In the genomic region with DNA sequence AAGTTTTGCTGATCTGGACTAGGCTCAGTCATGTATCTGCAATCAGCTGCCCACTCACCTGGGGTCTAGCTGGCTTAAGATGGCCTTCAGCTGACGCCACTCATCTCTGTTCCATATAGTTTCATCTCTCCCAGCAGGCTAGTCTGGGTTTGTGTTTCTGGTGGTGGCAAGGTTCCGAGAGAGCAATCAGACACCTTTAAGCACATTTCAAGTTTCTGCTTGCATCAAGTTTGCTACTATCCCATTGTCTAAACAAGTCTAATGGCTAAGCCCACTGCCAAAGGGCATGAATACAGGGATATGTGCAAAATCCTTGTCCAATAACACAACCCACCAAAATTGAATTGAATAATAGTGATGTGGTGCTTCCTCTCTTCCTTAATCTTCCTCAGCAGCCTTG, we compare ENCODE assay signal across 16 cellular contexts.
DNase-seq lines count a peak whose midpoint lies in the region; TF ChIP-seq lines count a peak whose summit lies in the region.
"Had no signal": no experiment of that assay in that cellular context is flagged by ENCODE, and none has a peak within 500 bp of the region (broad histone marks: within the 10 kb centered on the region; RNA-seq: fewer than 3 reads in every experiment).

No MANE protein-coding gene starts in this region.

- H3K27ac ChIP-seq in breast epithelium, result peak overlapping the region; percentile 87 to 89
- H3K27ac ChIP-seq in neuronal stem cell (replicated peaks; ENCODE audit: low read length), result no peak overlapping the region
- H3K27ac ChIP-seq: BLaER1 had no signal

- H3K4ac ChIP-seq in neuronal stem cell (ENCODE audit: low read length), result no peak overlapping the region

- H2BK120ac ChIP-seq in neuronal stem cell (ENCODE audit: low read depth, low read length), result no peak overlapping the region

- H2BK12ac ChIP-seq in neuronal stem cell (ENCODE audit: low read length), result no peak overlapping the region

- no peak overlapping the region for H2BK15ac ChIP-seq in neuronal stem cell (ENCODE audit: low read length)

- no peak for DNase-seq in breast epithelium (ENCODE audit: low spot score in 2 of 2)
- no peak for DNase-seq in MCF 10A (ENCODE audit: unreplicated experiment)
- peak; percentile 20 for DNase-seq in epithelial cell of esophagus (ENCODE audit: low read depth)
- no peak for DNase-seq in neuronal stem cell (ENCODE audit: low spot score)
- no peak for DNase-seq in DMS53 treated with DMSO at 0.1 percent for 48 hours (lab: John Stamatoyannopoulos, UW; ENCODE audit: unreplicated experiment)
- DNase-seq in T-helper 2 cell treated with Interferon-gamma antibody and Interleukin-4, amounts not matched to agents 5 μg/mL and 100 μg/mL, for 36 hours (ENCODE audit: low spot score), result no peak
- DNase-seq in iPS-NIHi7 (ENCODE audit: extremely low spot score), result no peak
- DNase-seq: 8988T; CD4-positive, alpha-beta memory T cell; DMS153; DMS79 treated with DMSO at 0.1 percent for 48 hours; GF-D8; GOT3; H9 had no signal

- H3K36me3 Mint-ChIP-seq in MCF 10A (ENCODE audit: insufficient read depth, unreplicated experiment), result no peaks in the 10 kb centered on the region
- H3K36me3 Mint-ChIP-seq in T-helper 2 cell treated with Interferon-gamma antibody and Interleukin-4, amounts not matched to agents 5 μg/mL and 100 μg/mL, for 36 hours (ENCODE audit: low read depth), result no peaks in the 10 kb centered on the region
- H3K36me3 Mint-ChIP-seq: CD14-positive monocyte; CD4-positive, alpha-beta memory T cell had no signal

- TF ChIP-seq CTCF in breast epithelium (IDR thresholded peaks at IDR 0.05) (no peak), MCF 10A (IDR thresholded peaks at IDR 0.05; ENCODE audit: unreplicated experiment) (no peak), epithelial cell of esophagus (IDR thresholded peaks at IDR 0.05; ENCODE audit: insufficient read depth, low read depth, low read length, missing control alignments) (no peak)

- H2BK5ac ChIP-seq in neuronal stem cell (ENCODE audit: low read length), result no peak overlapping the region

- no peaks in the 10 kb centered on the region for H3K79me1 ChIP-seq in neuronal stem cell (ENCODE audit: low read depth, low read length)

- H3K23ac ChIP-seq in neuronal stem cell (ENCODE audit: low read depth, low read length, poor library complexity), result no peak overlapping the region

- intact Hi-C loops in breast epithelium (cut with DNase I; ENCODE audit: low total_unique reads), result no loop called here
- intact Hi-C loops in MCF 10A (cut with micrococcal nuclease), result loop anchor here (10.0 kb wide), 2 partner anchors 278 to 1222 kb away; no protein-coding TSS in a partner anchor

- WGBS in neuronal stem cell (ENCODE audit: extremely low coverage in 2 of 2, insufficient read length in 2 of 2, insufficient replicate concordance in 1 of 2), 2 donors, result no CpG with 5 or more reads among the region's 2 CpGs

- H3K9me3 Mint-ChIP-seq in MCF 10A (ENCODE audit: unreplicated experiment), result no peaks in the 10 kb centered on the region
- H3K9me3 Mint-ChIP-seq in T-helper 2 cell treated with Interferon-gamma antibody and Interleukin-4, amounts not matched to agents 5 μg/mL and 100 μg/mL, for 36 hours, result no peaks in the 10 kb centered on the region
- H3K9me3 Mint-ChIP-seq: CD14-positive monocyte had no signal

- H3K9me3 ChIP-seq in breast epithelium, result no peaks in the 10 kb centered on the region
- no peaks in the 10 kb centered on the region for H3K9me3 ChIP-seq in neuronal stem cell (replicated peaks in 1 of 2; ENCODE audit: control insufficient read depth in 2 of 2, insufficient read depth in 1 of 2, low read depth in 1 of 2, low read length in 2 of 2)
- H3K9me3 ChIP-seq: BLaER1 had no signal

- H3K4me1 Mint-ChIP-seq in MCF 10A (ENCODE audit: insufficient read depth, unreplicated experiment), result no peaks in the 10 kb centered on the region
- H3K4me1 Mint-ChIP-seq in T-helper 2 cell treated with Interferon-gamma antibody and Interleukin-4, amounts not matched to agents 5 μg/mL and 100 μg/mL, for 36 hours (ENCODE audit: low read depth), result no peaks in the 10 kb centered on the region
- H3K4me1 Mint-ChIP-seq: CD14-positive monocyte; CD4-positive, alpha-beta memory T cell; H9 had no signal

- no peak overlapping the region for H3K9ac ChIP-seq in neuronal stem cell (ENCODE audit: low read depth, low read length, poor library complexity)
- H3K9ac ChIP-seq: BLaER1 had no signal

- H3K27me3 ChIP-seq in breast epithelium, result no peaks in the 10 kb centered on the region
- H3K27me3 ChIP-seq in neuronal stem cell (ENCODE audit: control insufficient read depth in 3 of 3, insufficient read depth in 3 of 3, low read depth in 1 of 3, low read length in 3 of 3), result peaks cover 0 to 5% (median 0%) of the 10 kb centered on the region in 3 experiments
- H3K27me3 ChIP-seq: BLaER1 had no signal

- no peak overlapping the region for H2AK5ac ChIP-seq in neuronal stem cell (ENCODE audit: low read depth, low read length)

- H3K14ac ChIP-seq in neuronal stem cell (ENCODE audit: low read length), result no peak overlapping the region

- H3K4me3 Mint-ChIP-seq in MCF 10A (ENCODE audit: unreplicated experiment), result no peak overlapping the region
- no peak overlapping the region for H3K4me3 Mint-ChIP-seq in T-helper 2 cell treated with Interferon-gamma antibody and Interleukin-4, amounts not matched to agents 5 μg/mL and 100 μg/mL, for 36 hours
- H3K4me3 Mint-ChIP-seq: CD14-positive monocyte; CD4-positive, alpha-beta memory T cell; H9 had no signal

- no peak overlapping the region for H3K27ac Mint-ChIP-seq in MCF 10A (ENCODE audit: low read depth, unreplicated experiment)
- no peak overlapping the region for H3K27ac Mint-ChIP-seq in T-helper 2 cell treated with Interferon-gamma antibody and Interleukin-4, amounts not matched to agents 5 μg/mL and 100 μg/mL, for 36 hours
- H3K27ac Mint-ChIP-seq: CD14-positive monocyte; CD4-positive, alpha-beta memory T cell; H9 had no signal

- H3K4me1 ChIP-seq in breast epithelium, result no peaks in the 10 kb centered on the region
- H3K4me1 ChIP-seq in neuronal stem cell (ENCODE audit: control insufficient read depth in 2 of 2, insufficient read depth in 1 of 2, low read depth in 1 of 2, low read length in 2 of 2), result no peaks in the 10 kb centered on the region

- peak overlapping the region; percentile 30 for H3K18ac ChIP-seq in neuronal stem cell (ENCODE audit: low read length)

- POLR2A ChIA-PET in MCF 10A (lab: Yijun Ruan, JAX), result no interaction called here

- no peak for TF ChIP-seq POLR2A in breast epithelium (IDR thresholded peaks at IDR 0.05)

- H3K4me3 ChIP-seq in breast epithelium (no peak overlapping the region), epithelial cell of esophagus (ENCODE audit: low read length) (no peak overlapping the region), neuronal stem cell (ENCODE audit: low read length in 2 of 2) (no peak overlapping the region)
- H3K4me3 ChIP-seq: BLaER1 had no signal

- H4K91ac ChIP-seq in neuronal stem cell (ENCODE audit: low read depth, low read length, poor library complexity), result no peak overlapping the region

- H2AFZ ChIP-seq in neuronal stem cell (ENCODE audit: low read length), result no peak overlapping the region

- H3K36me3 ChIP-seq in breast epithelium (no peaks in the 10 kb centered on the region), neuronal stem cell (replicated peaks in 1 of 2; ENCODE audit: control insufficient read depth in 2 of 2, insufficient read depth in 2 of 2, low read length in 2 of 2) (no peaks in the 10 kb centered on the region)
- H3K36me3 ChIP-seq: BLaER1 had no signal

- H4K8ac ChIP-seq in neuronal stem cell (ENCODE audit: low read depth, low read length), result no peak overlapping the region

- H3K27me3 Mint-ChIP-seq in MCF 10A (ENCODE audit: insufficient read depth, unreplicated experiment), result no peaks in the 10 kb centered on the region
- H3K27me3 Mint-ChIP-seq in T-helper 2 cell treated with Interferon-gamma antibody and Interleukin-4, amounts not matched to agents 5 μg/mL and 100 μg/mL, for 36 hours (ENCODE audit: low read depth), result peaks cover 14% of the 10 kb centered on the region

- no TSS peak for BruUV-seq in MCF 10A (replicated peaks; lab: Mats Ljungman, UMichigan)

- no peak overlapping the region for H3K4me2 ChIP-seq in neuronal stem cell (ENCODE audit: insufficient read depth, low read length, poor library complexity, severe bottlenecking)
- H3K4me2 ChIP-seq: BLaER1 had no signal

- CTCF ChIA-PET in MCF 10A (lab: Yijun Ruan, JAX), result interaction anchor here (0.6 to 1.1 kb wide), 2 partner anchors 166 to 534 kb away, joined by 3 read pairs; no protein-coding TSS in a partner anchor
